Comparison of ENCODE assay signal across 1 cellular context in the genomic region with DNA sequence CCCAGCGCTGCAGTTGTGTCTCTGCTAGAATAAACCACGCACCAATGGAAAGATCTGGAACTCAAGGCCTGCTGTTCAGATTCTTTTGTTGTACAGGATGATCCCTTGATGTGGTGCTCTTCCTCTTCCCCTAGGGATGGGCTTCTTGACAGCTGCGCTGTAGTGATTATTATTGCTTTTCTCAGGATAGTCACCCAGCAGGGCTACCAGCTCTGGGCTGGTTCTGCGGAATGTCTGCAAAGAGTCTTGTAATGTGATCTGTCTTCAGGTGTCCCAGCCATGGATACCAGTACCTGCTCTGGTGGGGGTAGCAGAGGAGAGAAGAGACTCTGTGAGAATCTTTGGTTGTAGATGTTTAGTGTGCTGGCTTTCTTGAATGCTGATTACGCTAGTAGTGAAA.
TF ChIP-seq lines count a peak whose summit lies in the region.

No MANE protein-coding gene starts in this region.

TF ChIP-seq in H1, 55 proteins besides CTCF, POLR2A, EP300 and RAD21 (continued from another document):
- TF ChIP-seq, protein P1, sequence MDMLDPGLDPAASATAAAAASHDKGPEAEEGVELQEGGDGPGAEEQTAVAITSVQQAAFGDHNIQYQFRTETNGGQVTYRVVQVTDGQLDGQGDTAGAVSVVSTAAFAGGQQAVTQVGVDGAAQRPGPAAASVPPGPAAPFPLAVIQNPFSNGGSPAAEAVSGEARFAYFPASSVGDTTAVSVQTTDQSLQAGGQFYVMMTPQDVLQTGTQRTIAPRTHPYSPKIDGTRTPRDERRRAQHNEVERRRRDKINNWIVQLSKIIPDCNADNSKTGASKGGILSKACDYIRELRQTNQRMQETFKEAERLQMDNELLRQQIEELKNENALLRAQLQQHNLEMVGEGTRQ (IDR thresholded peaks at IDR 0.05; ENCODE audit: low read length): no peak
- no peak for TF ChIP-seq SP4 (IDR thresholded peaks at IDR 0.05; ENCODE audit: low read length)
- no peak for TF ChIP-seq KDM1A (IDR thresholded peaks at IDR 0.05; ENCODE audit: borderline replicate concordance, low read length)
- TF ChIP-seq EZH2 (IDR thresholded peaks at IDR 0.05; ENCODE audit: low read depth, low read length, severe bottlenecking): no peak
- TF ChIP-seq NRF1 (IDR thresholded peaks at IDR 0.05; ENCODE audit: low read depth, low read length): no peak
- TF ChIP-seq, protein P2, sequence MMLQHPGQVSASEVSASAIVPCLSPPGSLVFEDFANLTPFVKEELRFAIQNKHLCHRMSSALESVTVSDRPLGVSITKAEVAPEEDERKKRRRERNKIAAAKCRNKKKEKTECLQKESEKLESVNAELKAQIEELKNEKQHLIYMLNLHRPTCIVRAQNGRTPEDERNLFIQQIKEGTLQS (IDR thresholded peaks at IDR 0.05; ENCODE audit: insufficient read depth, low read depth, low read length): no peak
